In genomic region chr10:104345512-104345911, GRCh38 we compare ENCODE assay signal across 22 cellular contexts. TPM values are rescaled to one million over a fixed set of nuclear protein-coding genes. Genes with fewer than 3 reads are reported as not detected.
DNase-seq lines count a peak whose midpoint lies in the region; ATAC-seq and TF ChIP-seq lines count a peak whose summit lies in the region.
"Had no signal": no experiment of that assay in that cellular context is flagged by ENCODE, and none has a peak within 500 bp of the region (broad histone marks: within the 10 kb centered on the region; RNA-seq: fewer than 3 reads in every experiment).

No MANE protein-coding gene starts in this region.

- no peak overlapping the region for H3K4me3 ChIP-seq in AG10803 (ENCODE audit: low read length)
- no peak overlapping the region for H3K4me3 ChIP-seq in vagina
- H3K4me3 ChIP-seq: BLaER1, HAP-1, Peyer's patch had no signal

- peaks cover 1% of the 10 kb centered on the region for H3K36me3 Mint-ChIP-seq in central memory CD8-positive, alpha-beta T cell (ENCODE audit: insufficient read depth)
- no peaks in the 10 kb centered on the region for H3K36me3 Mint-ChIP-seq in natural killer cell treated with Interleukin-12 subunit alpha and Interleukin-12 subunit beta and Interleukin-15 and Interleukin-18, amount 100 ng/mL, for 72 hours

- intact Hi-C loops in vagina (cut with DNase I) = loop anchor here (5.0 kb wide), 1 partner anchor 53 kb away; no protein-coding TSS in a partner anchor

- no peak overlapping the region for H3K4me3 Mint-ChIP-seq in central memory CD8-positive, alpha-beta T cell
- peak overlapping the region; percentile 14 for H3K4me3 Mint-ChIP-seq in natural killer cell treated with Interleukin-12 subunit alpha and Interleukin-12 subunit beta and Interleukin-15 and Interleukin-18, amount 100 ng/mL, for 72 hours
- H3K4me3 Mint-ChIP-seq: CD4-positive, alpha-beta T cell; HFFc6 had no signal

- H3K27ac Mint-ChIP-seq in central memory CD8-positive, alpha-beta T cell (ENCODE audit: low read depth) = peak overlapping the region; percentile 84
- H3K27ac Mint-ChIP-seq in natural killer cell treated with Interleukin-12 subunit alpha and Interleukin-12 subunit beta and Interleukin-15 and Interleukin-18, amount 100 ng/mL, for 72 hours = peak overlapping the region; percentile 32 to 61
- H3K27ac Mint-ChIP-seq: CD4-positive, alpha-beta T cell; HFFc6 had no signal

- H3K36me3 ChIP-seq in vagina = no peaks in the 10 kb centered on the region
- H3K36me3 ChIP-seq: BLaER1, HAP-1, Peyer's patch had no signal

- peaks cover 9% of the 10 kb centered on the region for H3K4me1 ChIP-seq in vagina

- no peak overlapping the region for H3K27ac ChIP-seq in vagina
- H3K27ac ChIP-seq: BLaER1, Peyer's patch had no signal

- H3K9me3 ChIP-seq in vagina = no peaks in the 10 kb centered on the region
- H3K9me3 ChIP-seq: BLaER1, HAP-1, Peyer's patch had no signal

- no peak for ATAC-seq in central memory CD8-positive, alpha-beta T cell (replicated peaks; ENCODE audit: extremely low read depth, poor library complexity, severe bottlenecking)
- ATAC-seq in natural killer cell treated with Interleukin-12 subunit alpha and Interleukin-12 subunit beta and Interleukin-15 and Interleukin-18, amount 100 ng/mL, for 72 hours = no peak

- TF ChIP-seq POLR2A in vagina (IDR thresholded peaks at IDR 0.05) = no peak

- no peaks in the 10 kb centered on the region for H3K27me3 Mint-ChIP-seq in central memory CD8-positive, alpha-beta T cell
- H3K27me3 Mint-ChIP-seq in natural killer cell treated with Interleukin-12 subunit alpha and Interleukin-12 subunit beta and Interleukin-15 and Interleukin-18, amount 100 ng/mL, for 72 hours = no peaks in the 10 kb centered on the region
- H3K27me3 Mint-ChIP-seq: CD4-positive, alpha-beta T cell had no signal

- H3K4me1 Mint-ChIP-seq in central memory CD8-positive, alpha-beta T cell = peaks cover 11% of the 10 kb centered on the region
- H3K4me1 Mint-ChIP-seq in natural killer cell treated with Interleukin-12 subunit alpha and Interleukin-12 subunit beta and Interleukin-15 and Interleukin-18, amount 100 ng/mL, for 72 hours (ENCODE audit: low read depth in 2 of 2) = peaks cover 10 to 12% of the 10 kb centered on the region in 2 donors

- H3K9me3 Mint-ChIP-seq in central memory CD8-positive, alpha-beta T cell = peaks cover 10% of the 10 kb centered on the region
- H3K9me3 Mint-ChIP-seq in natural killer cell treated with Interleukin-12 subunit alpha and Interleukin-12 subunit beta and Interleukin-15 and Interleukin-18, amount 100 ng/mL, for 72 hours = no peaks in the 10 kb centered on the region
- H3K9me3 Mint-ChIP-seq: HFFc6 had no signal

- DNase-seq in AG10803 (ENCODE audit: low read depth) = peak; percentile 29
- DNase-seq in OCI-M1 (lab: John Stamatoyannopoulos, UW) = peak; percentile 42
- DNase-seq in central memory CD8-positive, alpha-beta T cell (ENCODE audit: low spot score in 2 of 2) = no peak
- no peak for DNase-seq in natural killer cell treated with Interleukin-12 subunit alpha and Interleukin-12 subunit beta and Interleukin-15 and Interleukin-18, amount 100 ng/mL, for 72 hours (ENCODE audit: low spot score)
- no peak for DNase-seq in activated CD8-positive, alpha-beta memory T cell treated with anti-CD3 and anti-CD28 coated beads, Interleukin-2, amount 50 U/mL, for 48 hours
- DNase-seq in vagina (ENCODE audit: extremely low spot score in 2 of 2) = no peak
- DNase-seq in SKM-1 treated with dmso at 0.1 percent for 144 hours (lab: John Stamatoyannopoulos, UW; ENCODE audit: unreplicated experiment) = no peak
- DNase-seq: CD4-positive, alpha-beta T cell; COR-L47; GOT3; HFFc6; KG1; MM.1S; NCI-H2029; NCI-H446; NCI-H526; NCI-H82; NK-92 treated with Interleukin-12 subunit alpha and Interleukin-12 subunit beta, amount 100 ng/mL, for 24 hours; Peyer's patch; SHP77 treated with DMSO at 0.1 percent for 48 hours had no signal

- no peak for TF ChIP-seq CTCF in AG10803 (conservative IDR thresholded peaks at IDR 0.05; ENCODE audit: low read length)
- no peak for TF ChIP-seq CTCF in vagina (IDR thresholded peaks at IDR 0.05)

- H3K27me3 ChIP-seq in vagina = no peaks in the 10 kb centered on the region
- H3K27me3 ChIP-seq: Peyer's patch had no signal

RNA-seq across cellular contexts. Expression of gene ITPRIP, which starts 7.2 kb away (rescaled TPM):
- total RNA-seq in natural killer cell treated with Interleukin-12 subunit alpha and Interleukin-12 subunit beta and Interleukin-15 and Interleukin-18, amount 100 ng/mL, for 72 hours = 10 to 100 TPM; 42.1 to 63.0 TPM
- 85.7 TPM for total RNA-seq in vagina

RNA-seq across cellular contexts. Expression of gene CFAP58, which starts 8.1 kb away (rescaled TPM):
- under 1 TPM; 0.38 to 0.67 TPM for total RNA-seq in natural killer cell treated with Interleukin-12 subunit alpha and Interleukin-12 subunit beta and Interleukin-15 and Interleukin-18, amount 100 ng/mL, for 72 hours
- total RNA-seq in vagina = 0.49 TPM
- total RNA-seq: CD4-positive, alpha-beta T cell had no signal

Comparison
In these comparisons a context has a peak if more than half of its experiments do, and no peak if none do; other contexts are left out.
1. DNase-seq: peak in AG10803 (single experiment) and OCI-M1 (single experiment); none in central memory CD8-positive, alpha-beta T cell (0 of 2), natural killer cell treated with Interleukin-12 subunit alpha and Interleukin-12 subunit beta and Interleukin-15 and Interleukin-18, amount 100 ng/mL, for 72 hours (single experiment), activated CD8-positive, alpha-beta memory T cell treated with anti-CD3 and anti-CD28 coated beads, Interleukin-2, amount 50 U/mL, for 48 hours (single experiment), vagina (0 of 2) and SKM-1 treated with dmso at 0.1 percent for 144 hours (single experiment).